2 cellular contexts compared by ENCODE assay signal in genomic region chr19:45571457-45572220, GRCh38.
TF ChIP-seq lines count a peak whose summit lies in the region.

No MANE protein-coding gene starts in this region.

TF ChIP-seq in HEK293, 187 proteins besides CTCF, POLR2A, EP300 and RAD21 (continued from another document):
- TF ChIP-seq ZBTB26 (tag by site-specific recombination; optimal IDR thresholded peaks at IDR 0.05) (no peak), ZFP69B (tag by site-specific recombination; IDR thresholded peaks at IDR 0.05) (no peak), ZNF449 (tag by site-specific recombination; IDR thresholded peaks at IDR 0.05) (peak; percentile 61; the same call in 1 of the 2 replicates), ZNF596 (tag by site-specific recombination; IDR thresholded peaks at IDR 0.05) (no peak)

TF ChIP-seq in K562, 482 proteins besides CTCF, POLR2A, EP300 and RAD21 (continued from another document):
- no peak for TF ChIP-seq PRDM10 (IDR thresholded peaks at IDR 0.05; ENCODE audit: partially characterized antibody)
- TF ChIP-seq CBX3 (IDR thresholded peaks at IDR 0.05; ENCODE audit: borderline replicate concordance in 1 of 2, low read length in 2 of 2) = 0 out of 3 replicates have a peak, but pooled peaks of 1 of the 2 experiments have one; percentile 43
- TF ChIP-seq YY1 (IDR thresholded peaks at IDR 0.05; ENCODE audit: borderline replicate concordance in 1 of 3, control insufficient read depth in 1 of 3, extremely low read depth in 1 of 3, insufficient read depth in 3 of 3, insufficient read length in 1 of 3, insufficient replicate concordance in 2 of 3, low read depth in 1 of 3, low read length in 2 of 3) = peak in 1 of 3 experiments; percentile 29
